Comparison of ENCODE assay signal across 9 cellular contexts in the genomic region with DNA sequence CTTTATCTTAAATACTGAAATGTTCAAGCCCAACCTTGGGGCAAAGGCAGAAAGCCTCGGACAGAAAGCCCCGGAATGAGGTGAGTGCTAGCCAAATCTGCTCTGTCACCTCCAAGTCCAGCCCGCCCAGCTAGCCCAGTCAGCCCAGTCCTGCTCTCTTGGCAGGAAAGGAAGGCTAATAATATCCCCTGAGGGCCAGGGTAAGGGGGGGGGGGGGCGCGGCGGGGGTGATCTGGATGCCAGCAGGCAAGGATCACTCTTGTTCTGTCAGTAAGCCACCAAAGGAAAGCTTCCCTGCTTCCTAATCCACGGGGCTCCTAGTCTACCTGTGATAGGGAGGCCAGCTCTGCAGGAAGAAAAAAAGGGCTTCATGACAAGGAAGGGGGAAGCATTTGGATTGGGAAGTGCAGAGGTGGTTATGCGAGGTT. TPM values are rescaled to one million over a fixed set of nuclear protein-coding genes. Genes with fewer than 3 reads are reported as not detected.
DNase-seq lines count a peak whose midpoint lies in the region; ATAC-seq, FAIRE-seq and TF ChIP-seq lines count a peak whose summit lies in the region.
"Had no signal": no experiment of that assay in that cellular context is flagged by ENCODE, and none has a peak within 500 bp of the region (broad histone marks: within the 10 kb centered on the region; RNA-seq: fewer than 3 reads in every experiment).

No MANE protein-coding gene starts in this region.

- H3K79me2 ChIP-seq in DND-41 (ENCODE audit: insufficient read depth, low read length) (peaks cover 23% of the 10 kb centered on the region), HepG2 (ENCODE audit: insufficient read depth, low read length) (peaks cover 12% of the 10 kb centered on the region)

- H2AFZ ChIP-seq in DND-41 (ENCODE audit: low read depth, low read length), result peak overlapping the region; percentile 81; the same call in 1 of the 2 replicates
- H2AFZ ChIP-seq in HepG2 (ENCODE audit: low read length), result no peak overlapping the region

- ATAC-seq in DND-41 (ENCODE audit: insufficient read depth, low read depth) (no peak), HepG2 (peak; percentile 47), HG02938 (IDR thresholded peaks at IDR 0.05; ENCODE audit: unreplicated experiment) (no peak)

- in situ Hi-C loops in HepG2 (cut with HindIII; ENCODE audit: extremely low pct_ligation_motif_present, low pct_unique_long_range_greater_than_20kb) (no loop called here), transverse colon (cut with MboI; ENCODE audit: low pct_ligation_motif_present in 1 of 4, low pct_unique_long_range_greater_than_20kb in 1 of 4, low sequenced_read_pairs in 3 of 4) (no loop called here)

- H3K27me3 ChIP-seq in DND-41 (ENCODE audit: insufficient read depth, low read length, poor library complexity) (no peaks in the 10 kb centered on the region), HepG2 (ENCODE audit: control insufficient read depth in 1 of 2, insufficient read depth in 2 of 2, low read length in 2 of 2) (no peaks in the 10 kb centered on the region; a peak in 1 of 5 replicates), transverse colon (no peaks in the 10 kb centered on the region)

- peak overlapping the region; percentile 83 for H3K4me2 ChIP-seq in DND-41 (ENCODE audit: insufficient read depth, low read length)
- H3K4me2 ChIP-seq in HepG2 (ENCODE audit: low read depth, low read length), result peak overlapping the region; percentile 96

- no peak for TF ChIP-seq POLR2A in NB4 (IDR thresholded peaks at IDR 0.05; ENCODE audit: extremely low read depth, insufficient read length)
- TF ChIP-seq POLR2A in HepG2 (IDR thresholded peaks at IDR 0.05; ENCODE audit: insufficient read depth in 1 of 2, low read depth in 2 of 2, low read length in 2 of 2), result no peak
- TF ChIP-seq POLR2A in transverse colon (IDR thresholded peaks at IDR 0.05), result no peak

- no peak for TF ChIP-seq EP300 in HepG2 (IDR thresholded peaks at IDR 0.05; ENCODE audit: low read depth in 2 of 2, low read length in 2 of 2)
- no peak for TF ChIP-seq EP300 in HepG2 (CRISPR knock-in tag; IDR thresholded peaks at IDR 0.05; ENCODE audit: borderline replicate concordance)
- no peak for TF ChIP-seq EP300 in transverse colon (IDR thresholded peaks at IDR 0.05; ENCODE audit: low read depth)

- no peak overlapping the region for H3K27ac ChIP-seq in DND-41 (ENCODE audit: low read length)
- H3K27ac ChIP-seq in HepG2 (ENCODE audit: extremely low read length, insufficient read depth, low read length), result peak overlapping the region; percentile 13
- H3K27ac ChIP-seq in transverse colon, result peak overlapping the region in 3 of 4 donors; percentile 74 to 83 (median 81)

- CTCF ChIA-PET in HepG2 (lab: Yijun Ruan, JAX; ENCODE audit: low intra/inter-chr PET ratio, low total read pairs), result no interaction called here

- H3K9me3 ChIP-seq in DND-41 (ENCODE audit: insufficient read depth, low read length, severe bottlenecking), result no peaks in the 10 kb centered on the region
- H3K9me3 ChIP-seq in HepG2 (ENCODE audit: low read length), result no peaks in the 10 kb centered on the region
- H3K9me3 ChIP-seq in transverse colon, result no peaks in the 10 kb centered on the region

- no peaks in the 10 kb centered on the region for H3K36me3 ChIP-seq in DND-41 (ENCODE audit: insufficient read depth, low read length)
- H3K36me3 ChIP-seq in HepG2 (replicated peaks in 1 of 2; ENCODE audit: control insufficient read depth in 1 of 2, insufficient read depth in 2 of 2, low read length in 2 of 2), result no peaks in the 10 kb centered on the region
- no peaks in the 10 kb centered on the region for H3K36me3 ChIP-seq in transverse colon

- DNase-seq in DND-41 (no peak), NB4 (ENCODE audit: low read depth) (no peak), cerebellar nuclear complex (lab: John Stamatoyannopoulos, UW) (peak; percentile 19 to 48), HepG2 (ENCODE audit: low spot score) (no peak), transverse colon (no peak), T-helper 9 cell (no peak), cortex of kidney (lab: John Stamatoyannopoulos, UW) (no peak)

- POLR2A ChIA-PET in HepG2 (lab: Yijun Ruan, JAX), result interaction anchor here (0.7 to 2.7 kb wide), 7 partner anchors 11 to 279 kb away, joined by 3 to 19 read pairs (median 5); a partner anchor contains a TSS

- no peaks in the 10 kb centered on the region for H4K20me1 ChIP-seq in DND-41 (ENCODE audit: insufficient read depth, low read length)
- H4K20me1 ChIP-seq in HepG2 (ENCODE audit: insufficient read depth, low read length), result no peaks in the 10 kb centered on the region

- peak overlapping the region in 1 of 2 experiments; percentile 77; a peak in 2 of 4 replicates for H3K4me3 ChIP-seq in DND-41 (ENCODE audit: low read depth in 1 of 2, low read length in 2 of 2)
- peak overlapping the region; percentile 61 for H3K4me3 ChIP-seq in NB4 (ENCODE audit: low read depth, low read length)
- peak overlapping the region; percentile 75 to 98 (median 93) for H3K4me3 ChIP-seq in HepG2 (replicated peaks in 1 of 3; ENCODE audit: insufficient read depth in 1 of 3, low read depth in 2 of 3, low read length in 3 of 3)
- peak overlapping the region; percentile 65 to 86 (median 81) for H3K4me3 ChIP-seq in transverse colon

- intact Hi-C loops in HepG2 (cut with micrococcal nuclease; ENCODE audit: unreplicated experiment), result no loop called here
- intact Hi-C loops in transverse colon (cut with DNase I; ENCODE audit: low total_unique reads), result no loop called here

- no TSS peak for BruUV-seq in HepG2 (replicated peaks; lab: Mats Ljungman, UMichigan)

- 25% methylated on average over 8 of the region's 8 CpGs for WGBS in HepG2 (ENCODE audit: low lambda C conversion rate)
- 20 to 25% methylated on average over 1 to 8 of the region's 8 CpGs for WGBS in transverse colon (ENCODE audit: low coverage in 1 of 2), 2 donors

- TF ChIP-seq RAD21 in HepG2 (CRISPR knock-in tag; IDR thresholded peaks at IDR 0.05), result no peak

- no peak for FAIRE-seq in HepG2 (lab: Jason Lieb, UNC)
- FAIRE-seq: TTC549 had no signal

- H3K4me1 ChIP-seq in DND-41 (ENCODE audit: insufficient read depth, low read length), result peaks cover 28% of the 10 kb centered on the region
- peaks cover 18% of the 10 kb centered on the region for H3K4me1 ChIP-seq in HepG2 (ENCODE audit: insufficient read depth, low read length)
- peaks cover 0 to 22% (median 12%) of the 10 kb centered on the region in 4 donors for H3K4me1 ChIP-seq in transverse colon

- TF ChIP-seq CTCF in DND-41 (IDR thresholded peaks at IDR 0.05; ENCODE audit: borderline replicate concordance, extremely low read depth, low read length, poor library complexity, severe bottlenecking) (no peak), NB4 (IDR thresholded peaks at IDR 0.05; ENCODE audit: low read depth, low read length) (no peak), HepG2 (CRISPR knock-in tag; IDR thresholded peaks at IDR 0.05) (no peak), transverse colon (IDR thresholded peaks at IDR 0.05) (no peak)

- H3K9ac ChIP-seq in DND-41 (ENCODE audit: low read depth, low read length) (peak overlapping the region; percentile 68), HepG2 (ENCODE audit: insufficient read depth, low read depth, low read length) (peak overlapping the region; percentile 73)

RNA-seq across cellular contexts. Expression of a gene that starts 1.1 kb away (rescaled TPM):
- total RNA-seq in HepG2 (2016; rRNA removed; fragmentation: Illumina TruSeq; extraction: Trizol), result 36.0 and 43.3 TPM in 2 replicates
- total RNA-seq in HepG2 (2016; cell fraction: cytosol; rRNA removed; fragmentation: Illumina TruSeq; extraction: Trizol; ENCODE audit: low read depth), result 9.0 and 9.2 TPM in 2 replicates
- total RNA-seq in HepG2 (2016; cell fraction: insoluble cytoplasmic fraction; rRNA removed; fragmentation: Illumina TruSeq; extraction: Trizol), result 32.4 and 40.5 TPM in 2 replicates
- 19.9 and 20.6 TPM in 2 replicates for total RNA-seq in HepG2 (2016; cell fraction: membrane; rRNA removed; fragmentation: Illumina TruSeq; extraction: Trizol)
- 19.9 and 21.0 TPM in 2 replicates for total RNA-seq in HepG2 (2016; cell fraction: nucleus; rRNA removed; fragmentation: Illumina TruSeq; extraction: Trizol)
- 34.7 and 40.5 TPM in 2 replicates for polyA plus RNA-seq in HepG2 (2011; rRNA removed)
- polyA plus RNA-seq in HepG2 (2011; cell fraction: cytosol; rRNA removed), result 22.4 and 29.5 TPM in 2 replicates
- polyA plus RNA-seq in HepG2 (2011; cell fraction: nucleus; rRNA removed), result 23.6 and 25.0 TPM in 2 replicates
- 22.6 and 26.8 TPM in 2 replicates for polyA plus RNA-seq in HepG2 (2012)
- 8.7 and 8.9 TPM in 2 replicates for polyA plus RNA-seq in HepG2 (2016; cell fraction: cytosol; fragmentation: Illumina TruSeq; extraction: Trizol; ENCODE audit: low read depth)
- polyA plus RNA-seq in HepG2 (2016; cell fraction: insoluble cytoplasmic fraction; fragmentation: Illumina TruSeq; extraction: Trizol; ENCODE audit: low read depth), result 48.1 and 49.0 TPM in 2 replicates
- polyA plus RNA-seq in HepG2 (2016; cell fraction: membrane; fragmentation: Illumina TruSeq; extraction: Trizol; ENCODE audit: low read depth), result 17.2 and 18.2 TPM in 2 replicates
- 38.9 and 42.1 TPM in 2 replicates for polyA plus RNA-seq in HepG2 (2016; cell fraction: nucleus; fragmentation: Illumina TruSeq; extraction: Trizol; ENCODE audit: insufficient read depth, low read depth)
- polyA minus RNA-seq in HepG2 (2011; rRNA and poly(A)+ RNA removed; ENCODE audit: low replicate concordance), result 44.9 and 55.2 TPM in 2 replicates
- 25.7 and 31.2 TPM in 2 replicates for polyA minus RNA-seq in HepG2 (2011; cell fraction: cytosol; rRNA and poly(A)+ RNA removed)
- 16.4 and 19.6 TPM in 2 replicates for polyA minus RNA-seq in HepG2 (2011; cell fraction: nucleus; rRNA and poly(A)+ RNA removed)
- total RNA-seq in transverse colon, result 10 to 100 TPM in 3 of 4 donors, 1 to 10 TPM in 1; 1.9 to 54.7 (median 33.1) TPM

RNA-seq across cellular contexts. Expression of a gene that starts 28.8 kb away (rescaled TPM):
- total RNA-seq in HepG2 (2016; rRNA removed; fragmentation: Illumina TruSeq; extraction: Trizol) (53.7 and 82.4 TPM in 2 replicates), transverse colon (1 to 10 TPM in 3 of 4 donors, under 1 TPM in 1; 0.40 to 9.8 (median 5.1) TPM)
- 10.7 and 11.7 TPM in 2 replicates for total RNA-seq in HepG2 (2016; cell fraction: cytosol; rRNA removed; fragmentation: Illumina TruSeq; extraction: Trizol; ENCODE audit: low read depth)
- 57.1 and 88.9 TPM in 2 replicates for total RNA-seq in HepG2 (2016; cell fraction: insoluble cytoplasmic fraction; rRNA removed; fragmentation: Illumina TruSeq; extraction: Trizol)
- 25.4 and 26.8 TPM in 2 replicates for total RNA-seq in HepG2 (2016; cell fraction: membrane; rRNA removed; fragmentation: Illumina TruSeq; extraction: Trizol)
- total RNA-seq in HepG2 (2016; cell fraction: nucleus; rRNA removed; fragmentation: Illumina TruSeq; extraction: Trizol), result 26.9 and 33.4 TPM in 2 replicates
- 10.5 and 18.7 TPM in 2 replicates for polyA plus RNA-seq in HepG2 (2011; rRNA removed)
- polyA plus RNA-seq in HepG2 (2011; cell fraction: cytosol; rRNA removed), result 9.6 and 10.1 TPM in 2 replicates
- 8.8 and 10.9 TPM in 2 replicates for polyA plus RNA-seq in HepG2 (2011; cell fraction: nucleus; rRNA removed)
- 8.0 and 18.3 TPM in 2 replicates for polyA plus RNA-seq in HepG2 (2012)
- polyA plus RNA-seq in HepG2 (2016; cell fraction: cytosol; fragmentation: Illumina TruSeq; extraction: Trizol; ENCODE audit: low read depth), result 4.4 and 5.3 TPM in 2 replicates
- 61.2 and 64.9 TPM in 2 replicates for polyA plus RNA-seq in HepG2 (2016; cell fraction: insoluble cytoplasmic fraction; fragmentation: Illumina TruSeq; extraction: Trizol; ENCODE audit: low read depth)
- 9.5 and 10.6 TPM in 2 replicates for polyA plus RNA-seq in HepG2 (2016; cell fraction: membrane; fragmentation: Illumina TruSeq; extraction: Trizol; ENCODE audit: low read depth)
- 65.4 and 71.7 TPM in 2 replicates for polyA plus RNA-seq in HepG2 (2016; cell fraction: nucleus; fragmentation: Illumina TruSeq; extraction: Trizol; ENCODE audit: insufficient read depth, low read depth)
- polyA minus RNA-seq in HepG2 (2011; rRNA and poly(A)+ RNA removed; ENCODE audit: low replicate concordance), result 6.5 and 15.7 TPM in 2 replicates
- 6.1 and 9.5 TPM in 2 replicates for polyA minus RNA-seq in HepG2 (2011; cell fraction: cytosol; rRNA and poly(A)+ RNA removed)
- polyA minus RNA-seq in HepG2 (2011; cell fraction: nucleus; rRNA and poly(A)+ RNA removed), result 10.8 and 15.7 TPM in 2 replicates

Comparison
In these comparisons a context has a peak if more than half of its experiments do, and no peak if none do; other contexts are left out.
1. DNase-seq: peak in cerebellar nuclear complex (2 of 2); none in DND-41 (single experiment), NB4 (single experiment), HepG2 (single experiment), transverse colon (single experiment), T-helper 9 cell (single experiment) and cortex of kidney (single experiment).